Comparison of ENCODE assay signal across 8 cellular contexts in the genomic region with DNA sequence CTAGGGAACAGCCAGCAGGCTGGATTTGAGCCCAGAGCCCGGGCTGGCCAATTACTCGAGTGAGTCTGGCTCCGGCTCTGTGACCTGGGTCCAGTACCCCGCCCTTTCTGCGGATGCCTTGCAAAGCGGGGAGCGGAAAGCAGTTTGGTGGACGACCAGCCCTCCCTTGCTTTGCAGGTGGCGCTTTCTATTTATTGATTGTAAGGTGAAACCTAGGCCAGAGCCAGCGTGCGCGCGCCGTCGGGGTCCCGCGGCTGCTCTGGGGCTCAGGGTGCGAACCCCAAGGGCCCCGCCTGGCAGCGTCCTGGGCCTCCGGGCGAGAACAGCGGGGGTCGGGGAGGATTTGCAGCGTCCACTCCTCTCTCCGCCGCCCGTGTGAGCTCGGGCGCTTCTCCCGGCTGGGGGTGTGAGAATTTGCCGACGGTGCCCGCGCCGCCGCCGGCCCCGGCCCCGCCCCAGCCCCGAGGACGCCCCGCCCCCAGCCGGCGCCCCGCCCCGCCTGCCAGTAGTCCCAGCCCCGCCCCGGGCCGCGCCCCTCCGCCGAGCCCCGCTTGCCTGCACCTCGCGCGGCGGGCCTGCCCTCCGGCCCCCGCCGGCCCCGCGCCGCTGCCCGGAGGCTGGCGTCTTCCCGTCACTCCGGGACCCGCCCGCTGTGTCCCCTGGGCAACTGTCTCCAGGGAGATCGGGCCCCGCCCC. TPM values are rescaled to one million over a fixed set of nuclear protein-coding genes. Genes with fewer than 3 reads are reported as not detected.
DNase-seq lines count a peak whose midpoint lies in the region; ATAC-seq and TF ChIP-seq lines count a peak whose summit lies in the region.

No MANE protein-coding gene starts in this region.

- H3K9me3 ChIP-seq in BLaER1 treated with 17β-estradiol and CSF1 and Interleukin-3, amounts not matched to agents 10 nM and 100 nM (replicated peaks in 1 of 11) = no peaks in the 10 kb centered on the region
- no peaks in the 10 kb centered on the region for H3K9me3 ChIP-seq in SJSA1 (replicated peaks)
- H3K9me3 ChIP-seq in ovary = no peaks in the 10 kb centered on the region
- H3K9me3 ChIP-seq in thyroid gland = no peaks in the 10 kb centered on the region

- TF ChIP-seq POLR2A in ovary (IDR thresholded peaks at IDR 0.05) (no peak), thyroid gland (IDR thresholded peaks at IDR 0.05) (peak in 1 of 2 donors; percentile 31)

- peaks cover 81 to 94% (median 92%) of the 10 kb centered on the region in 10 experiments for H3K4me1 ChIP-seq in BLaER1 treated with 17β-estradiol and CSF1 and Interleukin-3, amounts not matched to agents 10 nM and 100 nM
- H3K4me1 ChIP-seq in SJSA1 (replicated peaks) (peaks cover 46% of the 10 kb centered on the region), ovary (ENCODE audit: insufficient read depth) (peaks cover 4% of the 10 kb centered on the region), thyroid gland (peaks cover 13 to 33% of the 10 kb centered on the region in 2 donors)

- TF ChIP-seq CTCF in ovary (IDR thresholded peaks at IDR 0.05) = no peak
- no peak for TF ChIP-seq CTCF in thyroid gland (IDR thresholded peaks at IDR 0.05)

- DNase-seq in HPDE6-E6E7 (ENCODE audit: extremely low spot score) (peak; percentile 60), SJSA1 (ENCODE audit: low read depth in 1 of 2, low spot score in 2 of 2) (peak; percentile 74 to 89), head of caudate nucleus (peak; percentile 17 to 86 (median 72)), ovary (peak; percentile 82 to 90 (median 88)), thyroid gland (peak; percentile 89)
- DNase-seq in activated naive CD4-positive, alpha-beta T cell treated with anti-CD3 and anti-CD28 coated beads, Interleukin-2, amount 50 U/mL, for 16 hours = peak; percentile 83

- peak overlapping the region; percentile 95 to 100 (median 99) for H3K4me2 ChIP-seq in BLaER1 treated with 17β-estradiol and CSF1 and Interleukin-3, amounts not matched to agents 10 nM and 100 nM

- H3K4me3 ChIP-seq in BLaER1 treated with 17β-estradiol and CSF1 and Interleukin-3, amounts not matched to agents 10 nM and 100 nM = peak overlapping the region; percentile 51 to 74 (median 62)
- peak overlapping the region; percentile 51 for H3K4me3 ChIP-seq in SJSA1
- H3K4me3 ChIP-seq in ovary = peak overlapping the region; percentile 47
- peak overlapping the region in 2 of 3 donors; percentile 68 to 84 for H3K4me3 ChIP-seq in thyroid gland (replicated peaks in 1 of 3)

- peak overlapping the region; percentile 58 to 81 (median 73); a peak in 20 of 22 replicates for H3K9ac ChIP-seq in BLaER1 treated with 17β-estradiol and CSF1 and Interleukin-3, amounts not matched to agents 10 nM and 100 nM

- peaks cover 95 to 100% (median 97%) of the 10 kb centered on the region in 11 experiments for H4K20me1 ChIP-seq in BLaER1 treated with 17β-estradiol and CSF1 and Interleukin-3, amounts not matched to agents 10 nM and 100 nM

- H3K27ac ChIP-seq in BLaER1 treated with 17β-estradiol and CSF1 and Interleukin-3, amounts not matched to agents 10 nM and 100 nM = peak overlapping the region in 9 of 11 experiments; percentile 53 to 82 (median 70); a peak in 18 of 22 replicates
- H3K27ac ChIP-seq in SJSA1 (no peak overlapping the region), ovary (peak overlapping the region; percentile 20 to 76), thyroid gland (peak overlapping the region in 2 of 3 donors; percentile 34 to 85)

- TF ChIP-seq EP300 in ovary (IDR thresholded peaks at IDR 0.05) = no peak

- H3K36me3 ChIP-seq in BLaER1 treated with 17β-estradiol and CSF1 and Interleukin-3, amounts not matched to agents 10 nM and 100 nM = peaks cover 27 to 47% (median 35%) of the 10 kb centered on the region in 11 experiments
- H3K36me3 ChIP-seq in SJSA1 (peaks cover 6% of the 10 kb centered on the region), ovary (no peaks in the 10 kb centered on the region), thyroid gland (no peaks in the 10 kb centered on the region)

- intact Hi-C loops in head of caudate nucleus (cut with DNase I) (no loop called here), ovary (cut with DNase I) (loop anchor here in 1 of 4 donors (5.0 kb wide), 1 partner anchor 62 kb away; no protein-coding TSS in a partner anchor), thyroid gland (cut with DNase I) (no loop called here)

- 0 to 1% (median 0%) methylated on average over 16 to 71 of the region's 72 CpGs for WGBS in ovary, 3 donors
- 0 to 1% methylated on average over 12 to 24 of the region's 72 CpGs for WGBS in thyroid gland, 2 donors

- peak; percentile 55 for ATAC-seq in GM19395 (IDR thresholded peaks at IDR 0.05; ENCODE audit: unreplicated experiment)

- H3K27me3 ChIP-seq in BLaER1 treated with 17β-estradiol and CSF1 and Interleukin-3, amounts not matched to agents 10 nM and 100 nM = no peaks in the 10 kb centered on the region
- no peaks in the 10 kb centered on the region for H3K27me3 ChIP-seq in SJSA1 (replicated peaks)
- no peaks in the 10 kb centered on the region for H3K27me3 ChIP-seq in ovary
- no peaks in the 10 kb centered on the region for H3K27me3 ChIP-seq in thyroid gland

RNA-seq across cellular contexts. Expression of gene PIK3CD, which starts 37.6 kb away (rescaled TPM):
- 9.0 and 15.7 TPM in 2 replicates for total RNA-seq in SJSA1 (2014; rRNA removed; shearing (Covaris generic))
- 1 to 10 TPM; 4.2 to 9.2 (median 8.3) TPM for total RNA-seq in ovary
- 1 to 10 TPM; 3.7 to 6.7 TPM for polyA plus RNA-seq in ovary
- 1 to 10 TPM; 5.9 to 9.5 (median 7.7) TPM for total RNA-seq in thyroid gland
